In the genomic region with DNA sequence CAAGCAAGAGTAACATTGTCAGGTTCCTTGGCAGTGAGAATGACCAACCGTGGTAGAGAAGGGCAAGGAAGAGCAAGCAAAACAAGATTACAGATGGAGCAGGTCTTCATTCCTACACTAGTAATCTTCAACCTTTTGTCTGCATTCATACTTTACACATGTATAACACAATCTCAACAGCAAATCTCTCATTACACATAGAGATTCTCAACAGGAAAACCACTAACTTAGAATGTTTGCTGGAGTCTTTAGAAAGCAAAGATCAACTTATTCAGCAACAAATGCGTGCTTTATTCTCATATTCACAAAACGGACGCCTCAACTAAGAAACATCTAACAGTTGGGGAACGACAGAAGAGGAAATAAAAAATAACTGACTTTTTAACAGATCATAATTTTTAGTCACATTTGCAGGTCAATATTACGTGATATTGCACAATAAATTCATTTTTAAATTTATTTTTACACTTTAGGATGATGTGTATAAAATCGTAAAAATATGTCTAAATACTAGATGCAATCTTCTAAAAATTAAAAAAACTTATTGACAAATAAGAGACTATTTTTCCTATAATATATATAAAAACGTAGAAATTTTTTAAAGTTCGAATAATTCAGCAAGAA, we compare ENCODE assay signal across 21 cellular contexts.
DNase-seq lines count a peak whose midpoint lies in the region; ATAC-seq, FAIRE-seq and TF ChIP-seq lines count a peak whose summit lies in the region.
"Had no signal": no experiment of that assay in that cellular context is flagged by ENCODE, and none has a peak within 500 bp of the region (broad histone marks: within the 10 kb centered on the region; RNA-seq: fewer than 3 reads in every experiment).

No MANE protein-coding gene starts in this region.

- peaks cover 62% of the 10 kb centered on the region for H3K4me1 Mint-ChIP-seq in CD4-positive, alpha-beta T cell (ENCODE audit: low read depth)
- H3K4me1 Mint-ChIP-seq in T-helper 2 cell treated with Interferon-gamma antibody and Interleukin-4, amounts not matched to agents 5 μg/mL and 100 μg/mL, for 36 hours (ENCODE audit: low read depth): peaks cover 48% of the 10 kb centered on the region
- H3K4me1 Mint-ChIP-seq in stimulated activated effector memory CD8-positive, alpha-beta T cell treated with anti-CD3 and anti-CD28 coated beads, Interleukin-12 subunit alpha, Interleukin-12 subunit beta, amount 100 ng/mL, for 72 hours: peaks cover 32% of the 10 kb centered on the region

- FAIRE-seq in G401.6 (lab: Jason Lieb, UNC) (peak; percentile 94), frontal cortex (lab: Jason Lieb, UNC) (peak; percentile 91)
- FAIRE-seq: endothelial cell of umbilical vein had no signal

- H3K36me3 Mint-ChIP-seq in CD4-positive, alpha-beta T cell (ENCODE audit: low read depth): peaks cover 67% of the 10 kb centered on the region
- peaks cover 26% of the 10 kb centered on the region for H3K36me3 Mint-ChIP-seq in T-helper 2 cell treated with Interferon-gamma antibody and Interleukin-4, amounts not matched to agents 5 μg/mL and 100 μg/mL, for 36 hours (ENCODE audit: low read depth)
- H3K36me3 Mint-ChIP-seq in stimulated activated effector memory CD8-positive, alpha-beta T cell treated with anti-CD3 and anti-CD28 coated beads, Interleukin-12 subunit alpha, Interleukin-12 subunit beta, amount 100 ng/mL, for 72 hours: peaks cover 84% of the 10 kb centered on the region

- H3K9me3 ChIP-seq in CD4-positive, alpha-beta T cell (ENCODE audit: control insufficient read depth, low read length): no peaks in the 10 kb centered on the region
- H3K9me3 ChIP-seq: Peyer's patch, thoracic aorta had no signal

- peak overlapping the region; percentile 16 for H3K27ac Mint-ChIP-seq in CD4-positive, alpha-beta T cell
- peak overlapping the region; percentile 86 for H3K27ac Mint-ChIP-seq in T-helper 2 cell treated with Interferon-gamma antibody and Interleukin-4, amounts not matched to agents 5 μg/mL and 100 μg/mL, for 36 hours
- no peak overlapping the region for H3K27ac Mint-ChIP-seq in stimulated activated effector memory CD8-positive, alpha-beta T cell treated with anti-CD3 and anti-CD28 coated beads, Interleukin-12 subunit alpha, Interleukin-12 subunit beta, amount 100 ng/mL, for 72 hours

- no peaks in the 10 kb centered on the region for H3K9me3 Mint-ChIP-seq in CD4-positive, alpha-beta T cell
- no peaks in the 10 kb centered on the region for H3K9me3 Mint-ChIP-seq in T-helper 2 cell treated with Interferon-gamma antibody and Interleukin-4, amounts not matched to agents 5 μg/mL and 100 μg/mL, for 36 hours
- no peaks in the 10 kb centered on the region for H3K9me3 Mint-ChIP-seq in stimulated activated effector memory CD8-positive, alpha-beta T cell treated with anti-CD3 and anti-CD28 coated beads, Interleukin-12 subunit alpha, Interleukin-12 subunit beta, amount 100 ng/mL, for 72 hours
- H3K9me3 Mint-ChIP-seq: neural crest cell had no signal

- H3K27me3 Mint-ChIP-seq in CD4-positive, alpha-beta T cell: no peaks in the 10 kb centered on the region
- H3K27me3 Mint-ChIP-seq in T-helper 2 cell treated with Interferon-gamma antibody and Interleukin-4, amounts not matched to agents 5 μg/mL and 100 μg/mL, for 36 hours (ENCODE audit: low read depth): no peaks in the 10 kb centered on the region

- POLR2A ChIA-PET in CD4-positive, alpha-beta T cell (lab: Charles Lee): no interaction called here

- no peak overlapping the region for H3K27ac ChIP-seq in CD4-positive, alpha-beta T cell (ENCODE audit: low read depth, low read length)
- H3K27ac ChIP-seq: coronary artery, Peyer's patch, thoracic aorta had no signal

- TF ChIP-seq CTCF in CD4-positive, alpha-beta T cell (IDR thresholded peaks at IDR 0.05): no peak

- H3K4me3 Mint-ChIP-seq in CD4-positive, alpha-beta T cell: peak overlapping the region; percentile 58
- H3K4me3 Mint-ChIP-seq in T-helper 2 cell treated with Interferon-gamma antibody and Interleukin-4, amounts not matched to agents 5 μg/mL and 100 μg/mL, for 36 hours: peak overlapping the region; percentile 71
- no peak overlapping the region for H3K4me3 Mint-ChIP-seq in stimulated activated effector memory CD8-positive, alpha-beta T cell treated with anti-CD3 and anti-CD28 coated beads, Interleukin-12 subunit alpha, Interleukin-12 subunit beta, amount 100 ng/mL, for 72 hours
- H3K4me3 Mint-ChIP-seq: neural crest cell had no signal

- ATAC-seq in CD4-positive, alpha-beta T cell (ENCODE audit: poor library complexity): peak; percentile 41
- ATAC-seq in stimulated activated effector memory CD8-positive, alpha-beta T cell treated with anti-CD3 and anti-CD28 coated beads, Interleukin-12 subunit alpha, Interleukin-12 subunit beta, amount 100 ng/mL, for 72 hours: no peak

- CTCF ChIA-PET in CD4-positive, alpha-beta T cell (lab: Charles Lee): no interaction called here

- DNase-seq in CD4-positive, alpha-beta T cell: no peak
- DNase-seq in T-helper 2 cell treated with Interferon-gamma antibody and Interleukin-4, amounts not matched to agents 5 μg/mL and 100 μg/mL, for 36 hours (ENCODE audit: low spot score): peak; percentile 18
- DNase-seq in frontal cortex (ENCODE audit: low spot score in 2 of 2) (no peak), NCI-H1105 (lab: John Stamatoyannopoulos, UW) (no peak), HK-2 (ENCODE audit: unreplicated experiment) (no peak), NOMO-1 (lab: John Stamatoyannopoulos, UW; ENCODE audit: unreplicated experiment in 2 of 2) (no peak)
- DNase-seq in stimulated activated effector memory CD8-positive, alpha-beta T cell treated with anti-CD3 and anti-CD28 coated beads, Interleukin-12 subunit alpha, Interleukin-12 subunit beta, amount 100 ng/mL, for 72 hours (ENCODE audit: low spot score in 2 of 2): no peak
- DNase-seq: activated CD8-positive, alpha-beta memory T cell treated with anti-CD3 and anti-CD28 coated beads for 24 hours; activated effector memory CD4-positive, alpha-beta T cell treated with Interleukin-2 at 50 U/mL for 16 hours; AML-193; hypothalamus; mesendoderm; NCI-H1436; NCI-H2171 treated with DMSO at 0.1 percent for 48 hours; NCI-H774; Peyer's patch had no signal

- intact Hi-C loops in CD4-positive, alpha-beta T cell (cut with DNase I, micrococcal nuclease): no loop called here

- no peaks in the 10 kb centered on the region for H3K27me3 ChIP-seq in CD4-positive, alpha-beta T cell (ENCODE audit: control insufficient read depth, insufficient read depth, low read length)
- H3K27me3 ChIP-seq: Peyer's patch had no signal
